In the genomic region with DNA sequence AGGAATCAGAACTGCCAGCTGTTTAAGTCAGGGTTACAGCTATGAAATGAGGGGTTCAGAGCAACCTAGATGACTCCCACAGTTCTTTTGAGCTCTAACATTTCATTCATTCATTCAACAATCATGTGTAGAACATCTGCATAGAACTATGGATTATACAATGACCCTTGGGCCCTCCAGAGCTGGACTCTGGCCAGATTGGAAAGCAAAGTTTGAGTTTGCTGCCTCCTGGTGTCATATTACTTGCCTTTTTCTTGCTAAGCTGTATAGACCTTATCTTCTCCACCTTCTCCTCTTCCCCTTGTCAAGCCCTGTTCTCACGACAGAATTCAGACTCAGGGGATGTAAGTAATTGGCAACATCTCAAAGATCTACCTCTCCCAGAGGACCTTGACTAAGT, we compare ENCODE assay signal across 2 cellular contexts.
A peak's percentile ranks its signal among the peaks of the same experiment; 100 is the strongest.
TF ChIP-seq lines count a peak whose summit lies in the region.

No MANE protein-coding gene starts in this region.

TF ChIP-seq in HEK293T, 16 proteins besides CTCF, POLR2A, EP300 and RAD21 (continued from another document):
- TF ChIP-seq, protein P1, sequence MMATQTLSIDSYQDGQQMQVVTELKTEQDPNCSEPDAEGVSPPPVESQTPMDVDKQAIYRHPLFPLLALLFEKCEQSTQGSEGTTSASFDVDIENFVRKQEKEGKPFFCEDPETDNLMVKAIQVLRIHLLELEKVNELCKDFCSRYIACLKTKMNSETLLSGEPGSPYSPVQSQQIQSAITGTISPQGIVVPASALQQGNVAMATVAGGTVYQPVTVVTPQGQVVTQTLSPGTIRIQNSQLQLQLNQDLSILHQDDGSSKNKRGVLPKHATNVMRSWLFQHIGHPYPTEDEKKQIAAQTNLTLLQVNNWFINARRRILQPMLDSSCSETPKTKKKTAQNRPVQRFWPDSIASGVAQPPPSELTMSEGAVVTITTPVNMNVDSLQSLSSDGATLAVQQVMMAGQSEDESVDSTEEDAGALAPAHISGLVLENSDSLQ (IDR thresholded peaks at IDR 0.05) = no peak
- no peak for TF ChIP-seq CTBP1 (IDR thresholded peaks at IDR 0.05; ENCODE audit: borderline replicate concordance)
- no peak for TF ChIP-seq FOXA1 (IDR thresholded peaks at IDR 0.05)
- no peak for TF ChIP-seq FOXM1 (IDR thresholded peaks at IDR 0.05; ENCODE audit: borderline replicate concordance)
- no peak for TF ChIP-seq SP1 (IDR thresholded peaks at IDR 0.05)
- no peak for TF ChIP-seq ELF4 (IDR thresholded peaks at IDR 0.05)
- no peak for TF ChIP-seq ARNT (IDR thresholded peaks at IDR 0.05)
- no peak for TF ChIP-seq LEF1 (IDR thresholded peaks at IDR 0.05; ENCODE audit: borderline replicate concordance)
- no peak for TF ChIP-seq SUZ12 (IDR thresholded peaks at IDR 0.05)
- TF ChIP-seq L3MBTL2 (conservative IDR thresholded peaks at IDR 0.05) = no peak
- TF ChIP-seq NFRKB (IDR thresholded peaks at IDR 0.05) = no peak

TF ChIP-seq in HepG2, 621 proteins besides CTCF, POLR2A, EP300 and RAD21 (continued from another document):
- TF ChIP-seq, protein P2, sequence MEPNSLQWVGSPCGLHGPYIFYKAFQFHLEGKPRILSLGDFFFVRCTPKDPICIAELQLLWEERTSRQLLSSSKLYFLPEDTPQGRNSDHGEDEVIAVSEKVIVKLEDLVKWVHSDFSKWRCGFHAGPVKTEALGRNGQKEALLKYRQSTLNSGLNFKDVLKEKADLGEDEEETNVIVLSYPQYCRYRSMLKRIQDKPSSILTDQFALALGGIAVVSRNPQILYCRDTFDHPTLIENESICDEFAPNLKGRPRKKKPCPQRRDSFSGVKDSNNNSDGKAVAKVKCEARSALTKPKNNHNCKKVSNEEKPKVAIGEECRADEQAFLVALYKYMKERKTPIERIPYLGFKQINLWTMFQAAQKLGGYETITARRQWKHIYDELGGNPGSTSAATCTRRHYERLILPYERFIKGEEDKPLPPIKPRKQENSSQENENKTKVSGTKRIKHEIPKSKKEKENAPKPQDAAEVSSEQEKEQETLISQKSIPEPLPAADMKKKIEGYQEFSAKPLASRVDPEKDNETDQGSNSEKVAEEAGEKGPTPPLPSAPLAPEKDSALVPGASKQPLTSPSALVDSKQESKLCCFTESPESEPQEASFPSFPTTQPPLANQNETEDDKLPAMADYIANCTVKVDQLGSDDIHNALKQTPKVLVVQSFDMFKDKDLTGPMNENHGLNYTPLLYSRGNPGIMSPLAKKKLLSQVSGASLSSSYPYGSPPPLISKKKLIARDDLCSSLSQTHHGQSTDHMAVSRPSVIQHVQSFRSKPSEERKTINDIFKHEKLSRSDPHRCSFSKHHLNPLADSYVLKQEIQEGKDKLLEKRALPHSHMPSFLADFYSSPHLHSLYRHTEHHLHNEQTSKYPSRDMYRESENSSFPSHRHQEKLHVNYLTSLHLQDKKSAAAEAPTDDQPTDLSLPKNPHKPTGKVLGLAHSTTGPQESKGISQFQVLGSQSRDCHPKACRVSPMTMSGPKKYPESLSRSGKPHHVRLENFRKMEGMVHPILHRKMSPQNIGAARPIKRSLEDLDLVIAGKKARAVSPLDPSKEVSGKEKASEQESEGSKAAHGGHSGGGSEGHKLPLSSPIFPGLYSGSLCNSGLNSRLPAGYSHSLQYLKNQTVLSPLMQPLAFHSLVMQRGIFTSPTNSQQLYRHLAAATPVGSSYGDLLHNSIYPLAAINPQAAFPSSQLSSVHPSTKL (CRISPR knock-in tag; IDR thresholded peaks at IDR 0.05) = peak; percentile 32; the same call in 1 of the 2 replicates
- TF ChIP-seq NR2F6 (IDR thresholded peaks at IDR 0.05) (no peak), NR2F6 (CRISPR knock-in tag; IDR thresholded peaks at IDR 0.05) (0 out of 2 replicates have a peak, but pooled peaks have one; percentile 15), PCBP2 (optimal IDR thresholded peaks at IDR 0.05; ENCODE audit: low read depth, low read length, poor library complexity, severe bottlenecking) (no peak), STAG1 (CRISPR knock-in tag; IDR thresholded peaks at IDR 0.05) (peak; percentile 79), AHDC1 (CRISPR knock-in tag; IDR thresholded peaks at IDR 0.05; ENCODE audit: borderline replicate concordance) (no peak)
